Comparison of ENCODE assay signal across 16 cellular contexts in the genomic region with DNA sequence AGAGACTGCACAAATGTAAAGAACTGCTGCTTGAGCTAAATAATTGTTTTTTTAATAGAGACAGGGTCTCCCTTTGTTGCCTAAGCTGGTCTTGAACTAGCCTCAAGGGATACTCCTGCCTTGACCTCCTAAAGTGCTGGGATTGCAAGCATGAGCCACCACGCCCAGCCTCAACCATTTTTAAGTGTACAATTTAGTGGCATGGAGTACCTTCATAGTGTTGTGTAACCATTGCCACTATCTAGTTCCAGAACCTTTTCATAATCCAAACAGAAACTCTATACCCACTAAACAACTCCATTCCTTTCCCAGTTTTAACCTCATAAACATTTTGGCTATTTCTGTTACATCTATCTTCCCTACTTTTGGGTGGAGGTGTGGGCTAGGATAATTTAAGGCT. TPM values are rescaled to one million over a fixed set of nuclear protein-coding genes. Genes with fewer than 3 reads are reported as not detected.
A peak's percentile ranks its signal among the peaks of the same experiment; 100 is the strongest.
DNase-seq lines count a peak whose midpoint lies in the region; ATAC-seq and TF ChIP-seq lines count a peak whose summit lies in the region.
"Had no signal": no experiment of that assay in that cellular context is flagged by ENCODE, and none has a peak within 500 bp of the region (broad histone marks: within the 10 kb centered on the region; RNA-seq: fewer than 3 reads in every experiment).

No MANE protein-coding gene starts in this region.

- H3K4me3 ChIP-seq in AG04450 (ENCODE audit: low read depth, low read length): no peak overlapping the region
- H3K4me3 ChIP-seq in GM23338: no peak overlapping the region
- H3K4me3 ChIP-seq in neutrophil (ENCODE audit: low read depth in 1 of 2, low read length in 1 of 2): no peak overlapping the region
- no peak overlapping the region for H3K4me3 ChIP-seq in MG63
- H3K4me3 ChIP-seq: neural progenitor cell, SJSA1 had no signal

- TF ChIP-seq CTCF in AG04450 (IDR thresholded peaks at IDR 0.05; ENCODE audit: low read depth, low read length) (no peak), GM23338 (conservative IDR thresholded peaks at IDR 0.05; ENCODE audit: low read depth in 2 of 2) (no peak), brain (conservative IDR thresholded peaks at IDR 0.05) (no peak), neutrophil (IDR thresholded peaks at IDR 0.05) (no peak), glutamatergic neuron (IDR thresholded peaks at IDR 0.05; ENCODE audit: partially characterized antibody, unreplicated experiment) (no peak)

- H3K4me1 Mint-ChIP-seq in GM23338 (peaks cover 54% of the 10 kb centered on the region), brain (peaks cover 88% of the 10 kb centered on the region), glutamatergic neuron (ENCODE audit: low read depth, unreplicated experiment) (peaks cover 27% of the 10 kb centered on the region)

- ATAC-seq in GM23338 (no peak), GM18505 (IDR thresholded peaks at IDR 0.05; ENCODE audit: unreplicated experiment) (no peak)
- ATAC-seq: stimulated activated naive CD8-positive, alpha-beta T cell treated with anti-CD3 and anti-CD28 coated beads, Interleukin-15, Interleukin-2, amounts not matched to agents 100 U/mL and 50 U/mL, for 24 hours had no signal

- H3K4me2 ChIP-seq in GM23338: no peak overlapping the region
- H3K4me2 ChIP-seq: neural progenitor cell had no signal

- DNase-seq in AG04450 (ENCODE audit: low read depth, low spot score) (no peak), GM23338 (ENCODE audit: low spot score) (no peak), glutamatergic neuron (no peak), MG63 (no peak)
- no peak for DNase-seq in effector CD8-positive, alpha-beta T cell (lab: John Stamatoyannopoulos, UW)
- DNase-seq: activated CD8-positive, alpha-beta memory T cell treated with anti-CD3 and anti-CD28 coated beads, Interleukin-2, amount 50 U/mL, for 48 hours; activated naive CD4-positive, alpha-beta T cell treated with anti-CD3 and anti-CD28 coated beads, Interleukin-2, amount 50 U/mL, for 16 hours; mesendoderm; NCI-H1930; NCI-H510A; stimulated activated naive CD8-positive, alpha-beta T cell treated with anti-CD3 and anti-CD28 coated beads, Interleukin-15, Interleukin-2, amounts not matched to agents 100 U/mL and 50 U/mL, for 24 hours had no signal

- no peaks in the 10 kb centered on the region for H3K27me3 ChIP-seq in AG04450 (ENCODE audit: control insufficient read depth, insufficient read depth, low read length)
- H3K27me3 ChIP-seq in GM23338 (ENCODE audit: insufficient read depth): no peaks in the 10 kb centered on the region
- H3K27me3 ChIP-seq in neutrophil: no peaks in the 10 kb centered on the region
- H3K27me3 ChIP-seq in MG63: no peaks in the 10 kb centered on the region
- H3K27me3 ChIP-seq: neural progenitor cell, SJSA1 had no signal

- peaks cover 100% of the 10 kb centered on the region for H3K79me2 ChIP-seq in GM23338 (replicated peaks; ENCODE audit: insufficient read depth)

- peaks cover 42% of the 10 kb centered on the region for H3K36me3 Mint-ChIP-seq in GM23338 (ENCODE audit: low read depth)
- H3K36me3 Mint-ChIP-seq in brain: peaks cover 53% of the 10 kb centered on the region
- no peaks in the 10 kb centered on the region for H3K36me3 Mint-ChIP-seq in glutamatergic neuron (ENCODE audit: unreplicated experiment)

- H3K27me3 Mint-ChIP-seq in GM23338 (ENCODE audit: insufficient read depth, low read depth, poor library complexity): peaks cover 2% of the 10 kb centered on the region
- no peaks in the 10 kb centered on the region for H3K27me3 Mint-ChIP-seq in brain
- H3K27me3 Mint-ChIP-seq in glutamatergic neuron (ENCODE audit: unreplicated experiment): peaks cover 3% of the 10 kb centered on the region

- no peak overlapping the region for H3K4me3 Mint-ChIP-seq in GM23338
- peak overlapping the region in 1 of 5 experiments; percentile 12 for H3K4me3 Mint-ChIP-seq in brain
- H3K4me3 Mint-ChIP-seq in glutamatergic neuron (ENCODE audit: unreplicated experiment): no peak overlapping the region
- H3K4me3 Mint-ChIP-seq: neural progenitor cell had no signal

- H3K27ac ChIP-seq in AG04450 (ENCODE audit: low read depth, low read length) (peak overlapping the region; percentile 33), GM23338 (ENCODE audit: low read depth) (peak overlapping the region; percentile 52), neutrophil (peak overlapping the region; percentile 35)
- H3K27ac ChIP-seq: neural progenitor cell, SJSA1 had no signal

- CTCF ChIA-PET in AG04450 (lab: Charles Lee): interaction anchor here (0.6 to 1.4 kb wide), 4 partner anchors 9 to 59 kb away, joined by 3 to 6 read pairs (median 4); no protein-coding TSS in a partner anchor

- H3K27ac Mint-ChIP-seq in GM23338 (no peak overlapping the region), brain (peak overlapping the region in 3 of 5 experiments; percentile 1 to 48 (median 43)), glutamatergic neuron (ENCODE audit: unreplicated experiment) (no peak overlapping the region)
- H3K27ac Mint-ChIP-seq: neural progenitor cell had no signal

- peaks cover 91% of the 10 kb centered on the region for H4K20me1 ChIP-seq in GM23338 (replicated peaks; ENCODE audit: insufficient read depth)

- peaks cover 19% of the 10 kb centered on the region; the same call in 1 of the 2 replicates for H3F3A ChIP-seq in GM23338 (replicated peaks; ENCODE audit: low read depth)

- POLR2A ChIA-PET in AG04450 (lab: Yijun Ruan, JAX): no interaction called here

- no peak for TF ChIP-seq POLR2A in GM18505 (IDR thresholded peaks at IDR 0.05; ENCODE audit: borderline replicate concordance, extremely low read depth, insufficient read depth, insufficient read length)

- no peaks in the 10 kb centered on the region for H3K9me2 ChIP-seq in GM23338 (ENCODE audit: insufficient read depth)

- no peak overlapping the region for H2AFZ ChIP-seq in GM23338
- H2AFZ ChIP-seq: neural progenitor cell had no signal

- H3K9me3 Mint-ChIP-seq in GM23338 (no peaks in the 10 kb centered on the region), brain (no peaks in the 10 kb centered on the region), glutamatergic neuron (ENCODE audit: unreplicated experiment) (peaks cover 5% of the 10 kb centered on the region)
- H3K9me3 Mint-ChIP-seq: neural progenitor cell had no signal

- H3K4me1 ChIP-seq in GM23338 (ENCODE audit: insufficient read depth) (peaks cover 42% of the 10 kb centered on the region), neutrophil (ENCODE audit: control insufficient read depth in 1 of 2, insufficient read depth in 1 of 2, low read depth in 1 of 2, low read length in 1 of 2) (peaks cover 18 to 21% of the 10 kb centered on the region in 2 experiments)

- H3K36me3 ChIP-seq in GM23338 (ENCODE audit: insufficient read depth): peaks cover 7% of the 10 kb centered on the region; the same call in 1 of the 2 replicates
- peaks cover 34% of the 10 kb centered on the region for H3K36me3 ChIP-seq in neutrophil
- peaks cover 43% of the 10 kb centered on the region for H3K36me3 ChIP-seq in MG63

- H3K9me3 ChIP-seq in AG04450 (ENCODE audit: control insufficient read depth, insufficient read depth, low read length) (no peaks in the 10 kb centered on the region), neutrophil (no peaks in the 10 kb centered on the region), MG63 (no peaks in the 10 kb centered on the region)
- H3K9me3 ChIP-seq: SJSA1 had no signal

TF ChIP-seq in GM23338, 12 proteins besides CTCF, POLR2A, EP300 and RAD21 (continues in another document):
- TF ChIP-seq CREB1 (CRISPR knock-in tag; IDR thresholded peaks at IDR 0.05; ENCODE audit: low read depth) (no peak), ZNF331 (CRISPR knock-in tag; IDR thresholded peaks at IDR 0.05; ENCODE audit: low read depth) (no peak), EZH2phosphoT487 (IDR thresholded peaks at IDR 0.05; ENCODE audit: unreplicated experiment) (no peak), EZH2 (IDR thresholded peaks at IDR 0.05; ENCODE audit: low read depth, unreplicated experiment) (no peak), POLR2AphosphoS5 (IDR thresholded peaks at IDR 0.05; ENCODE audit: low read depth) (no peak), STAT1 (IDR thresholded peaks at IDR 0.05; ENCODE audit: unreplicated experiment) (no peak), JUNB (IDR thresholded peaks at IDR 0.05; ENCODE audit: unreplicated experiment) (no peak), ETS1 (IDR thresholded peaks at IDR 0.05) (no peak), ZNF114 (CRISPR knock-in tag; IDR thresholded peaks at IDR 0.05) (no peak), NANOG (IDR thresholded peaks at IDR 0.05; ENCODE audit: borderline replicate concordance) (no peak)

RNA-seq across cellular contexts. Expression of gene EIF4H, which starts 6.7 kb away (rescaled TPM):
- polyA plus RNA-seq in AG04450 (2011; rRNA removed) (378 and 404 TPM in 2 replicates), GM23338 (2016; fragmentation: Nextera tagmentation; extraction: Ambion mirVana) (183 and 197 TPM in 2 replicates), brain (ENCODE audit: insufficient read depth, low read depth, low replicate concordance) (337 TPM)
- polyA minus RNA-seq in AG04450 (2011; rRNA and poly(A)+ RNA removed): 253 and 255 TPM in 2 replicates
- total RNA-seq in GM23338 (2014; rRNA removed; shearing (Covaris generic)): 298 and 309 TPM in 2 replicates
- 234 TPM for total RNA-seq in glutamatergic neuron (ENCODE audit: unreplicated experiment)
- 300 and 364 TPM in 2 replicates for total RNA-seq in MG63 (2014; rRNA removed; shearing (Covaris generic); ENCODE audit: low replicate concordance)

RNA-seq across cellular contexts. Expression of gene LAT2, which starts 28.9 kb away (rescaled TPM):
- polyA plus RNA-seq in AG04450 (2011; rRNA removed) (0.22 and 0.26 TPM in 2 replicates), GM23338 (2016; fragmentation: Nextera tagmentation; extraction: Ambion mirVana) (0.94 and 1.5 TPM in 2 replicates), brain (ENCODE audit: insufficient read depth, low read depth, low replicate concordance) (8.1 TPM)
- polyA minus RNA-seq in AG04450 (2011; rRNA and poly(A)+ RNA removed): 0.74 TPM in 2 replicates
- total RNA-seq in GM23338 (2014; rRNA removed; shearing (Covaris generic)): 0.08 TPM in 1 of 2 replicates, not detected in the other
- total RNA-seq in glutamatergic neuron (ENCODE audit: unreplicated experiment): 1.5 TPM
- 0.20 TPM in 1 of 2 replicates, not detected in the other for total RNA-seq in MG63 (2014; rRNA removed; shearing (Covaris generic); ENCODE audit: low replicate concordance)

Comparison
In these comparisons a context has a peak if more than half of its experiments do, and no peak if none do; other contexts are left out.
1. H3K27ac Mint-ChIP-seq: peak in brain (3 of 5); none in GM23338 (single experiment) and glutamatergic neuron (single experiment).
2. Peak in every context shown above with its lines, with median percentiles within 50 percentile points of each other: H3K27ac ChIP-seq.